Comparison of ENCODE assay signal across 11 cellular contexts in genomic region chr9:6407778-6408177, GRCh38.
"Had no signal": no experiment of that assay in that cellular context is flagged by ENCODE, and none has a peak within 500 bp of the region (broad histone marks: within the 10 kb centered on the region; RNA-seq: fewer than 3 reads in every experiment).

No MANE protein-coding gene starts in this region.

- FAIRE-seq: H1, H54 had no signal

- ATAC-seq: GM23338, HCT116 had no signal

- H2AFZ ChIP-seq: GM23248, GM23338 had no signal

- H3K4me3 ChIP-seq: GM23248, GM23338, HAP-1 had no signal

- H3K27ac ChIP-seq: GM23248 had no signal

- H3K36me3 ChIP-seq: HAP-1 had no signal

- H3K9ac ChIP-seq: GM23248 had no signal

- DNase-seq: GM23248, GOT3, H7, H9, HCEC 1CT, HFFc6 had no signal

- H3K9me3 ChIP-seq: HAP-1 had no signal

- H3K4me2 ChIP-seq: GM23338 had no signal
